ENCODE assay signal across 9 cellular contexts in the genomic region with DNA sequence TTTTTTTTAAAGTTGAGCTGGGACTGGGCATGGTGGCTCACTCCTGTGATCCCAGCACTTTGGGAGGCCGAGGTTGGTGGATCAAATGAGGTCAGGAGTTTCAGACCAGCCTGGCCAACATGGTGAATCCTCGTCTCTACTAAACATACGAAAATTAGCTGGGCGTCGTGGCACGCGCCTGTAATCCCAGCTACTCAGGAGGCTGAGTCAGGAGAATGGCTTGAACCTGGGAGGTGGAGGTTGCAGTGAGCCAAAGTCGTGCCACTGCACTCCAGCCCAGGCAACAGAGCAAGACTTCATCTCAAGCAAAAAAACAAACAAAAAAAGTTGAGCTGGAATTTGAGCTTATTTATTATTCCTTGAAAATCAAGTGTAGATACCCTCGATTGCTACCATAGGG. TPM values are rescaled to one million over a fixed set of nuclear protein-coding genes. Genes with fewer than 3 reads are reported as not detected.
DNase-seq lines count a peak whose midpoint lies in the region; ATAC-seq and TF ChIP-seq lines count a peak whose summit lies in the region.
"Not testable (repeated sequence)": the region's sequence is repeated elsewhere in the genome, so short reads cannot be mapped to it uniquely, and the experiment has no call there.
"Had no signal": no experiment of that assay in that cellular context is flagged by ENCODE, and none has a peak within 500 bp of the region (broad histone marks: within the 10 kb centered on the region; RNA-seq: fewer than 3 reads in every experiment).

No MANE protein-coding gene starts in this region.

- peak; percentile 65 for ATAC-seq in foreskin keratinocyte

- not testable (repeated sequence) for H3K4me3 ChIP-seq in mammary epithelial cell (replicated peaks in 1 of 3; ENCODE audit: insufficient read depth in 1 of 3, low read depth in 2 of 3, low read length in 3 of 3); suprapubic skin; urinary bladder (ENCODE audit: low read depth, low read length)

- intact Hi-C loops in Calu3 (cut with micrococcal nuclease; ENCODE audit: unreplicated experiment) (loop anchor here (5.0 kb wide), 1 partner anchor 117 kb away; no protein-coding TSS in a partner anchor), mammary epithelial cell (cut with micrococcal nuclease) (loop anchor here (2.0 kb wide), 1 partner anchor 42 kb away; no protein-coding TSS in a partner anchor)

- not testable (repeated sequence) for TF ChIP-seq POLR2A in suprapubic skin (IDR thresholded peaks at IDR 0.05)

- H3K9me3 Mint-ChIP-seq in Calu3 (ENCODE audit: low read depth, unreplicated experiment): not testable (repeated sequence)
- H3K9me3 Mint-ChIP-seq in mesothelial cell of epicardium: peaks cover 24% of the 10 kb centered on the region

- not testable (repeated sequence) for DNase-seq in Calu3; RWPE1 (ENCODE audit: low spot score); mammary epithelial cell; epithelial cell of prostate (ENCODE audit: low read depth, low spot score); mesothelial cell of epicardium (ENCODE audit: low spot score in 2 of 2, unreplicated experiment in 2 of 2); suprapubic skin (ENCODE audit: low spot score in 2 of 2)
- peak in 1 of 2 donors; percentile 68 for DNase-seq in foreskin keratinocyte

- peak overlapping the region; percentile 66 for H3K27ac ChIP-seq in RWPE1
- H3K27ac ChIP-seq in mammary epithelial cell (ENCODE audit: insufficient read depth, low read depth, low read length): peak overlapping the region; percentile 88
- peak overlapping the region; percentile 83 for H3K27ac ChIP-seq in epithelial cell of prostate
- peak overlapping the region; percentile 75 for H3K27ac ChIP-seq in foreskin keratinocyte
- peak overlapping the region; percentile 28 for H3K27ac ChIP-seq in suprapubic skin
- peak overlapping the region; percentile 38 for H3K27ac ChIP-seq in urinary bladder (ENCODE audit: low read depth)

- H3K4me1 Mint-ChIP-seq in Calu3 (ENCODE audit: low read depth, unreplicated experiment) (peaks cover 21% of the 10 kb centered on the region), mesothelial cell of epicardium (peaks cover 25% of the 10 kb centered on the region)

- H3K79me2 ChIP-seq in mammary epithelial cell (ENCODE audit: insufficient read depth, low read length): not testable (repeated sequence)

- peak overlapping the region; percentile 82 for H3K4me2 ChIP-seq in mammary epithelial cell (ENCODE audit: insufficient read depth, low read depth, low read length)

- dilution Hi-C loops in mammary epithelial cell (cut with HindIII; ENCODE audit: low sequenced_read_pairs): not testable (repeated sequence)

- not testable (repeated sequence) for H4K20me1 ChIP-seq in mammary epithelial cell (ENCODE audit: insufficient read depth, low read length)

- H2AFZ ChIP-seq in mammary epithelial cell (ENCODE audit: low read depth, low read length): not testable (repeated sequence)

- H3K27me3 ChIP-seq in mammary epithelial cell (ENCODE audit: insufficient read depth, low read length); foreskin keratinocyte; suprapubic skin: not testable (repeated sequence)

- WGBS in mammary epithelial cell (ENCODE audit: low coverage, missing lambda C conversion rate): 89% methylated on average over 9 of the region's 9 CpGs
- 59% methylated on average over 9 of the region's 9 CpGs for WGBS in suprapubic skin
- WGBS in urinary bladder: 89% methylated on average over 9 of the region's 9 CpGs

- not testable (repeated sequence) for H3K9me3 ChIP-seq in mammary epithelial cell (replicated peaks; ENCODE audit: insufficient read depth, low read length); suprapubic skin

- CTCF ChIA-PET in Calu3 (lab: Charles Lee) (interaction anchor here (1.1 to 1.4 kb wide), 2 partner anchors 16 to 117 kb away, joined by 8 to 9 read pairs; no protein-coding TSS in a partner anchor), RWPE1 (lab: Yijun Ruan, JAX) (interaction anchor here (0.7 to 1.1 kb wide), 3 partner anchors 9 to 137 kb away, joined by 3 read pairs; no protein-coding TSS in a partner anchor), mammary epithelial cell (lab: Charles Lee; ENCODE audit: low non-redundant PET) (interaction anchor here (1.5 kb wide), 1 partner anchor 117 kb away, joined by 5 read pairs; no protein-coding TSS in a partner anchor)

- not testable (repeated sequence) for H3K36me3 ChIP-seq in mammary epithelial cell (ENCODE audit: insufficient read depth, low read length); suprapubic skin; urinary bladder (ENCODE audit: insufficient read depth)

- H3K4me1 ChIP-seq in mammary epithelial cell (ENCODE audit: insufficient read depth, low read length) (peaks cover 24% of the 10 kb centered on the region), foreskin keratinocyte (peaks cover 27% of the 10 kb centered on the region), suprapubic skin (peaks cover 17% of the 10 kb centered on the region)
- H3K4me1 ChIP-seq in urinary bladder (ENCODE audit: insufficient read depth): not testable (repeated sequence)

- TF ChIP-seq CTCF in Calu3 (IDR thresholded peaks at IDR 0.05; ENCODE audit: unreplicated experiment); RWPE1 (conservative IDR thresholded peaks at IDR 0.05; ENCODE audit: low read depth); mammary epithelial cell (conservative IDR thresholded peaks at IDR 0.05 in 1 of 2, IDR thresholded peaks at IDR 0.05 in 1 of 2; ENCODE audit: extremely low read depth in 1 of 2, insufficient read depth in 1 of 2, low read depth in 1 of 2, low read length in 2 of 2); foreskin keratinocyte (conservative IDR thresholded peaks at IDR 0.05); mesothelial cell of epicardium (IDR thresholded peaks at IDR 0.05; ENCODE audit: unreplicated experiment); suprapubic skin (IDR thresholded peaks at IDR 0.05): not testable (repeated sequence)

- BruUV-seq in Calu3 (replicated peaks; lab: Mats Ljungman, UMichigan): not testable (repeated sequence)
- BruUV-seq in mammary epithelial cell (replicated peaks; lab: Mats Ljungman, UMichigan): TSS peak; percentile 60

- POLR2A ChIA-PET in RWPE1 (lab: Yijun Ruan, JAX; ENCODE audit: low non-redundant PET): not testable (repeated sequence)

- peak overlapping the region; percentile 17 for H3K4me3 Mint-ChIP-seq in Calu3 (ENCODE audit: low read depth, unreplicated experiment)
- not testable (repeated sequence) for H3K4me3 Mint-ChIP-seq in mesothelial cell of epicardium

- not testable (repeated sequence) for TF ChIP-seq EP300 in suprapubic skin (IDR thresholded peaks at IDR 0.05)

- H3K9ac ChIP-seq in mammary epithelial cell (ENCODE audit: insufficient read depth, low read length): not testable (repeated sequence)

- not testable (repeated sequence) for H3K27me3 Mint-ChIP-seq in Calu3 (ENCODE audit: unreplicated experiment); mesothelial cell of epicardium (ENCODE audit: low read depth)

- in situ Hi-C loops in mammary epithelial cell (cut with MboI; ENCODE audit: low sequenced_read_pairs in 2 of 2): not testable (repeated sequence)

- H3K27ac Mint-ChIP-seq in Calu3 (ENCODE audit: unreplicated experiment) (peak overlapping the region; percentile 69), mesothelial cell of epicardium (peak overlapping the region; percentile 47)

- H3K36me3 Mint-ChIP-seq in Calu3 (ENCODE audit: insufficient read depth, unreplicated experiment); mesothelial cell of epicardium: not testable (repeated sequence)

RNA-seq across cellular contexts. Expression of a gene that starts 21.5 kb away (rescaled TPM):
- total RNA-seq in Calu3 (2022) (34.8 and 48.0 TPM in 2 replicates), mammary epithelial cell (10 to 100 TPM in 1 of 2 donors, under 1 TPM in 1; 0.83 to 11.7 TPM), foreskin keratinocyte (35.6 and 42.7 TPM in 2 replicates), mesothelial cell of epicardium (0.70 to 1.9 TPM (median 1.1 TPM) in 3 replicates), suprapubic skin (1 to 10 TPM; 4.6 to 9.2 (median 6.5) TPM), urinary bladder (11.4 TPM)
- polyA plus RNA-seq in mammary epithelial cell (58.5 TPM), foreskin keratinocyte (16.0 and 24.5 TPM in 2 replicates), urinary bladder (6.4 TPM)
- 120 TPM for polyA minus RNA-seq in mammary epithelial cell
- total RNA-seq: Caco-2 had no signal

Comparison
In these comparisons a context has a peak if more than half of its experiments do, and no peak if none do; other contexts are left out.
1. H3K27ac ChIP-seq: peak in every context shown above with its lines; median percentile 88 in mammary epithelial cell; 83 in epithelial cell of prostate; 75 in foreskin keratinocyte; 66 in RWPE1; 38 in urinary bladder; 28 in suprapubic skin.